17 cellular contexts compared by ENCODE assay signal in genomic region chr1:168688679-168689657, GRCh38. TPM values are rescaled to one million over a fixed set of nuclear protein-coding genes. Genes with fewer than 3 reads are reported as not detected.
A peak's percentile ranks its signal among the peaks of the same experiment; 100 is the strongest.
DNase-seq lines count a peak whose midpoint lies in the region; ATAC-seq, FAIRE-seq and TF ChIP-seq lines count a peak whose summit lies in the region.
"Had no signal": no experiment of that assay in that cellular context is flagged by ENCODE, and none has a peak within 500 bp of the region (broad histone marks: within the 10 kb centered on the region; RNA-seq: fewer than 3 reads in every experiment).

No MANE protein-coding gene starts in this region.

- FAIRE-seq in pancreas (lab: Jason Lieb, UNC) (peak; percentile 64), RCC 7860 (lab: Jason Lieb, UNC) (no peak)
- FAIRE-seq: D721Med had no signal

- no peaks in the 10 kb centered on the region for H3K27me3 ChIP-seq in pancreas

- no peak for TF ChIP-seq CTCF in pancreas (IDR thresholded peaks at IDR 0.05)

- WGBS in pancreas, 2 donors = 52 to 59% methylated on average over 7 of the region's 7 CpGs

- DNase-seq in Ammon's horn (ENCODE audit: low spot score) = peak; percentile 50
- peak; percentile 13 for DNase-seq in NCI-H1092 (lab: John Stamatoyannopoulos, UW)
- peak in 2 of 61 donors; percentile 1 to 37 for DNase-seq in caudate nucleus (lab: John Stamatoyannopoulos, UW)
- DNase-seq in pancreas = no peak
- no peak for DNase-seq in RCC 7860 (ENCODE audit: low spot score)
- no peak for DNase-seq in effector CD4-positive, alpha-beta T cell
- DNase-seq in stimulated activated CD4-positive, alpha-beta T cell treated with anti-CD3 and anti-CD28 coated beads, Interleukin-1b, Interleukin-23, amount 100 ng/mL, for 48 hours = no peak
- DNase-seq: activated CD8-positive, alpha-beta T cell treated with anti-CD3 and anti-CD28 coated beads, Interleukin-2, amount 10 ng/mL, durations not matched to agents 7 days and 5 days; esophagus squamous epithelium; GOT3; left ventricle myocardium inferior; natural killer cell; stimulated activated naive CD4-positive, alpha-beta T cell had no signal

- intact Hi-C loops in pancreas (cut with DNase I) = no loop called here

- no peaks in the 10 kb centered on the region for H3K9me3 ChIP-seq in pancreas
- H3K9me3 ChIP-seq: esophagus squamous epithelium, left ventricle myocardium inferior had no signal

- H3K27ac ChIP-seq in caudate nucleus (ENCODE audit: low read depth, low read length) (peak overlapping the region; percentile 8), pancreas (peak overlapping the region; percentile 63 to 82 (median 72))
- H3K27ac ChIP-seq: coronary artery, esophagus squamous epithelium, left ventricle myocardium inferior had no signal

- H3K36me3 ChIP-seq in pancreas = no peaks in the 10 kb centered on the region
- H3K36me3 ChIP-seq: esophagus squamous epithelium, left ventricle myocardium inferior had no signal

- ATAC-seq in pancreas = peak in 2 of 4 donors; percentile 17 to 26
- ATAC-seq in HG03280 (IDR thresholded peaks at IDR 0.05; ENCODE audit: unreplicated experiment) = no peak
- ATAC-seq: activated CD8-positive, alpha-beta T cell treated with anti-CD3 and anti-CD28 coated beads, Interleukin-2, amount 10 ng/mL, durations not matched to agents 7 days and 5 days; natural killer cell had no signal

- H3K4me3 ChIP-seq in pancreas = no peak overlapping the region
- H3K4me3 ChIP-seq: coronary artery, esophagus squamous epithelium, left ventricle myocardium inferior had no signal

- peaks cover 42 to 56% (median 55%) of the 10 kb centered on the region in 3 donors for H3K4me1 ChIP-seq in pancreas
- H3K4me1 ChIP-seq: esophagus squamous epithelium had no signal

RNA-seq across cellular contexts. Expression of gene DPT, which starts 40.0 kb away (rescaled TPM):
- total RNA-seq in pancreas = 10 to 100 TPM in 1 of 6 donors, 1 to 10 TPM in 5; 3.4 to 14.1 (median 5.8) TPM
- polyA plus RNA-seq in pancreas = 10 to 100 TPM; 13.4 to 16.2 TPM
- total RNA-seq: activated CD8-positive, alpha-beta T cell treated with anti-CD3 and anti-CD28 coated beads, Interleukin-2, amount 10 ng/mL, durations not matched to agents 7 days and 5 days; natural killer cell had no signal
- polyA plus RNA-seq: IgD-negative memory B cell had no signal

Comparison
In these comparisons a context has a peak if more than half of its experiments do, and no peak if none do; other contexts are left out.
1. DNase-seq: peak in Ammon's horn (single experiment) and NCI-H1092 (single experiment); none in pancreas (0 of 6), RCC 7860 (single experiment), effector CD4-positive, alpha-beta T cell (single experiment) and stimulated activated CD4-positive, alpha-beta T cell treated with anti-CD3 and anti-CD28 coated beads, Interleukin-1b, Interleukin-23, amount 100 ng/mL, for 48 hours (single experiment).